ENCODE assay signal across 8 cellular contexts in genomic region chr1:206703647-206704046, GRCh38. TPM values are rescaled to one million over a fixed set of nuclear protein-coding genes. Genes with fewer than 3 reads are reported as not detected.
A peak's percentile ranks its signal among the peaks of the same experiment; 100 is the strongest.
DNase-seq lines count a peak whose midpoint lies in the region; ATAC-seq and TF ChIP-seq lines count a peak whose summit lies in the region.

No MANE protein-coding gene starts in this region.

- no peak overlapping the region for H3K27ac ChIP-seq in KMS-11

- H4K20me1 ChIP-seq in KMS-11 (ENCODE audit: insufficient read depth) = no peaks in the 10 kb centered on the region

- peak; percentile 58 for ATAC-seq in GM19023 (IDR thresholded peaks at IDR 0.05; ENCODE audit: unreplicated experiment)
- ATAC-seq in activated naive CD8-positive, alpha-beta T cell treated with anti-CD3 and anti-CD28 coated beads, Interleukin-2, amount 10 ng/mL, durations not matched to agents 7 days and 5 days (ENCODE audit: low read depth) = peak; percentile 59
- ATAC-seq in GM21737 (IDR thresholded peaks at IDR 0.05; ENCODE audit: unreplicated experiment) = no peak

- no peak for DNase-seq in activated naive CD8-positive, alpha-beta T cell treated with anti-CD3 and anti-CD28 coated beads, Interleukin-2, amount 10 ng/mL, durations not matched to agents 7 days and 5 days
- peak; percentile 38 for DNase-seq in stimulated activated CD4-positive, alpha-beta T cell treated with anti-CD3 and anti-CD28 coated beads, Interleukin-4, amount 100 ng/mL, for 1 hour
- DNase-seq in epidermal melanocyte (ENCODE audit: insufficient read length, low spot score) (no peak), NCI-H510A treated with DMSO at 0.1 percent for 48 hours (lab: John Stamatoyannopoulos, UW) (no peak), NCI-H226 (no peak)

- peaks cover 6% of the 10 kb centered on the region for H3K36me3 Mint-ChIP-seq in activated naive CD8-positive, alpha-beta T cell treated with anti-CD3 and anti-CD28 coated beads, Interleukin-2, amount 10 ng/mL, durations not matched to agents 7 days and 5 days

- peak overlapping the region; percentile 55 for H3K4me2 ChIP-seq in KMS-11

- no peak overlapping the region for H2AFZ ChIP-seq in KMS-11 (ENCODE audit: low read depth)

- no peak for TF ChIP-seq CTCF in KMS-11 (conservative IDR thresholded peaks at IDR 0.05; ENCODE audit: low read depth, low read length)

- no peaks in the 10 kb centered on the region for H3K9me3 Mint-ChIP-seq in activated naive CD8-positive, alpha-beta T cell treated with anti-CD3 and anti-CD28 coated beads, Interleukin-2, amount 10 ng/mL, durations not matched to agents 7 days and 5 days

- POLR2A ChIA-PET in activated naive CD8-positive, alpha-beta T cell treated with anti-CD3 and anti-CD28 coated beads, Interleukin-2, amount 10 ng/mL, durations not matched to agents 7 days and 5 days (lab: Charles Lee) = interaction anchor here (1.8 kb wide), 1 partner anchor 9 kb away, joined by 7 read pairs; no protein-coding TSS in a partner anchor

- H3K4me3 Mint-ChIP-seq in activated naive CD8-positive, alpha-beta T cell treated with anti-CD3 and anti-CD28 coated beads, Interleukin-2, amount 10 ng/mL, durations not matched to agents 7 days and 5 days = peak overlapping the region; percentile 55

- H3K79me2 ChIP-seq in KMS-11 (ENCODE audit: insufficient read depth, low read depth) = no peaks in the 10 kb centered on the region; the same call in 1 of the 2 replicates

- H3K4me1 Mint-ChIP-seq in activated naive CD8-positive, alpha-beta T cell treated with anti-CD3 and anti-CD28 coated beads, Interleukin-2, amount 10 ng/mL, durations not matched to agents 7 days and 5 days = peaks cover 62% of the 10 kb centered on the region

- H3K27ac Mint-ChIP-seq in activated naive CD8-positive, alpha-beta T cell treated with anti-CD3 and anti-CD28 coated beads, Interleukin-2, amount 10 ng/mL, durations not matched to agents 7 days and 5 days = peak overlapping the region; percentile 57

- no peak overlapping the region for H3K9ac ChIP-seq in KMS-11

- H3K4me3 ChIP-seq in KMS-11 (IDR thresholded peaks at IDR 0.05; ENCODE audit: insufficient read depth, low read depth, low read length) = peak overlapping the region; percentile 43

- peaks cover 85% of the 10 kb centered on the region for H3K4me1 ChIP-seq in KMS-11 (ENCODE audit: low read depth, poor library complexity, severe bottlenecking)

- no peaks in the 10 kb centered on the region; the same call in 1 of the 2 replicates for H3K27me3 ChIP-seq in KMS-11 (ENCODE audit: insufficient read depth, low read depth)

- H3K27me3 Mint-ChIP-seq in activated naive CD8-positive, alpha-beta T cell treated with anti-CD3 and anti-CD28 coated beads, Interleukin-2, amount 10 ng/mL, durations not matched to agents 7 days and 5 days = no peaks in the 10 kb centered on the region

- H3K36me3 ChIP-seq in KMS-11 (ENCODE audit: insufficient read depth) = no peaks in the 10 kb centered on the region

RNA-seq across cellular contexts. Expression of gene MAPKAPK2, which starts 18.9 kb away (rescaled TPM):
- total RNA-seq in activated naive CD8-positive, alpha-beta T cell treated with anti-CD3 and anti-CD28 coated beads, Interleukin-2, amount 10 ng/mL, durations not matched to agents 7 days and 5 days = 10 to 100 TPM; 72.6 to 74.9 TPM
